1 cellular context compared by ENCODE assay signal in genomic region chr5:172782169-172783039, GRCh38.
A peak's percentile ranks its signal among the peaks of the same experiment; 100 is the strongest.
TF ChIP-seq lines count a peak whose summit lies in the region.

No MANE protein-coding gene starts in this region.

TF ChIP-seq in A549, 52 proteins besides CTCF, POLR2A, EP300 and RAD21 (continued from another document):
- TF ChIP-seq, protein P1, sequence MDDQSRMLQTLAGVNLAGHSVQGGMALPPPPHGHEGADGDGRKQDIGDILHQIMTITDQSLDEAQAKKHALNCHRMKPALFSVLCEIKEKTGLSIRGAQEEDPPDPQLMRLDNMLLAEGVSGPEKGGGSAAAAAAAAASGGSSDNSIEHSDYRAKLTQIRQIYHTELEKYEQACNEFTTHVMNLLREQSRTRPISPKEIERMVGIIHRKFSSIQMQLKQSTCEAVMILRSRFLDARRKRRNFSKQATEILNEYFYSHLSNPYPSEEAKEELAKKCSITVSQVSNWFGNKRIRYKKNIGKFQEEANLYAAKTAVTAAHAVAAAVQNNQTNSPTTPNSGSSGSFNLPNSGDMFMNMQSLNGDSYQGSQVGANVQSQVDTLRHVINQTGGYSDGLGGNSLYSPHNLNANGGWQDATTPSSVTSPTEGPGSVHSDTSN (IDR thresholded peaks at IDR 0.05), result 0 out of 2 replicates have a peak, but pooled peaks have one; percentile 17
- peak; percentile 78 for TF ChIP-seq HOXA7 (CRISPR knock-in tag; IDR thresholded peaks at IDR 0.05)
- peak; percentile 59; the same call in 1 of the 2 replicates for TF ChIP-seq FOXS1 (CRISPR knock-in tag; IDR thresholded peaks at IDR 0.05)
- TF ChIP-seq NPAS2 (CRISPR knock-in tag; IDR thresholded peaks at IDR 0.05; ENCODE audit: borderline replicate concordance), result no peak
- TF ChIP-seq RARB (CRISPR knock-in tag; IDR thresholded peaks at IDR 0.05), result peak; percentile 62; the same call in 1 of the 2 replicates
- TF ChIP-seq HOXB13 (CRISPR knock-in tag; IDR thresholded peaks at IDR 0.05; ENCODE audit: low read depth), result peak; percentile 66; the same call in 1 of the 2 replicates
- peak; percentile 25; the same call in 1 of the 2 replicates for TF ChIP-seq TFCP2L1 (CRISPR knock-in tag; IDR thresholded peaks at IDR 0.05)
- TF ChIP-seq POLR2AphosphoS2 (conservative IDR thresholded peaks at IDR 0.05; ENCODE audit: low read length), result no peak
- TF ChIP-seq ZSCAN20 (CRISPR knock-in tag; IDR thresholded peaks at IDR 0.05), result no peak
- peak; percentile 79 for TF ChIP-seq FOSB (CRISPR knock-in tag; IDR thresholded peaks at IDR 0.05)
- TF ChIP-seq HDAC2 (IDR thresholded peaks at IDR 0.05), result no peak
- TF ChIP-seq RFX5 (IDR thresholded peaks at IDR 0.05), result no peak
- peak; percentile 99 for TF ChIP-seq MAFK (IDR thresholded peaks at IDR 0.05; ENCODE audit: partially characterized antibody)
- peak; percentile 42; the same call in 1 of the 2 replicates for TF ChIP-seq HOXB5 (CRISPR knock-in tag; IDR thresholded peaks at IDR 0.05)
- peak; percentile 90; the same call in 1 of the 2 replicates for TF ChIP-seq GATA3 (IDR thresholded peaks at IDR 0.05; ENCODE audit: borderline replicate concordance)
- TF ChIP-seq FOSL2 (IDR thresholded peaks at IDR 0.05), result peak; percentile 56
- peak; percentile 91 for TF ChIP-seq FOSL2 (CRISPR knock-in tag; IDR thresholded peaks at IDR 0.05)
TF ChIP-seq in A549: peak in this region for 18.
